ENCODE assay signal across 21 cellular contexts in the genomic region with DNA sequence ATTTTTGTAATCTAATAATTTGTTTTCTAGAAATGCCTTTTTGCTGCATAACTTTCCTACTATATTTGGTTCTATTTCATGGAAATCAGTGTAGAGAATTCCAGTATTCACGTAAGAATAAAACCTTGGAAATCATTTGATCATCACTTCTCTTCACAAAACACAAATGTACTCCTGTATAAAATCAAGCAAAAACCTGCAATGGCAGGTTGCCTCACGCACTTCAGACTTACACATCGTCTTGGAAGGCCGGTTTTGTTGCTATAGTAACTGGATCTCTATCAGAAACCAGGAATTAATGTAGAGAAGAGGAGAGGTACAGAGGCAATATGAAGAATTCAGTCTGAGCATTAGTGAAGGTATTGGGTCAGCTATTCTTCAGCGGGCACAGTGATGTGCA.
DNase-seq lines count a peak whose midpoint lies in the region; ATAC-seq, FAIRE-seq and TF ChIP-seq lines count a peak whose summit lies in the region.
"Had no signal": no experiment of that assay in that cellular context is flagged by ENCODE, and none has a peak within 500 bp of the region (broad histone marks: within the 10 kb centered on the region; RNA-seq: fewer than 3 reads in every experiment).

No MANE protein-coding gene starts in this region.

- 2% methylated on average over 5 of the region's 5 CpGs for WGBS in HepG2 (ENCODE audit: low lambda C conversion rate)
- 85% methylated on average over 5 of the region's 5 CpGs for WGBS in right lobe of liver (ENCODE audit: insufficient coverage, low coverage, low lambda C conversion rate, missing lambda C conversion rate)

- H2AFZ ChIP-seq in HepG2 (ENCODE audit: low read length): no peak overlapping the region

- no peak for TF ChIP-seq EP300 in HepG2 (IDR thresholded peaks at IDR 0.05; ENCODE audit: low read depth in 2 of 2, low read length in 2 of 2)
- no peak for TF ChIP-seq EP300 in HepG2 (CRISPR knock-in tag; IDR thresholded peaks at IDR 0.05; ENCODE audit: borderline replicate concordance)

- FAIRE-seq in HepG2 (lab: Jason Lieb, UNC): peak; percentile 30
- FAIRE-seq: A204.1 had no signal

- no peaks in the 10 kb centered on the region for H4K20me1 ChIP-seq in HepG2 (ENCODE audit: insufficient read depth, low read length)

- no peak overlapping the region for H3K4me3 ChIP-seq in HepG2 (replicated peaks in 1 of 3; ENCODE audit: insufficient read depth in 1 of 3, low read depth in 2 of 3, low read length in 3 of 3)
- H3K4me3 ChIP-seq in right lobe of liver: no peak overlapping the region
- no peak overlapping the region for H3K4me3 ChIP-seq in epithelial cell of esophagus (ENCODE audit: low read length)

- H3K9me3 ChIP-seq in HepG2 (ENCODE audit: low read length): no peaks in the 10 kb centered on the region
- no peaks in the 10 kb centered on the region for H3K9me3 ChIP-seq in right lobe of liver
- H3K9me3 ChIP-seq: BE2C had no signal

- no peak for TF ChIP-seq RAD21 in HepG2 (CRISPR knock-in tag; IDR thresholded peaks at IDR 0.05)

- TF ChIP-seq CTCF in HepG2 (CRISPR knock-in tag; IDR thresholded peaks at IDR 0.05): no peak
- TF ChIP-seq CTCF in right lobe of liver (IDR thresholded peaks at IDR 0.05): no peak
- no peak for TF ChIP-seq CTCF in epithelial cell of esophagus (IDR thresholded peaks at IDR 0.05; ENCODE audit: insufficient read depth, low read depth, low read length, missing control alignments)

- H3K9ac ChIP-seq in HepG2 (ENCODE audit: insufficient read depth, low read depth, low read length): no peak overlapping the region

- H3K36me3 ChIP-seq in HepG2 (replicated peaks in 1 of 2; ENCODE audit: control insufficient read depth in 1 of 2, insufficient read depth in 2 of 2, low read length in 2 of 2) (no peaks in the 10 kb centered on the region), right lobe of liver (no peaks in the 10 kb centered on the region)
- H3K36me3 ChIP-seq: BE2C had no signal

- H3K79me2 ChIP-seq in HepG2 (ENCODE audit: insufficient read depth, low read length): no peaks in the 10 kb centered on the region

- no peak for DNase-seq in HepG2 (ENCODE audit: low spot score)
- no peak for DNase-seq in right lobe of liver
- peak; percentile 79 for DNase-seq in epithelial cell of esophagus (ENCODE audit: low read depth)
- DNase-seq in left kidney (ENCODE audit: low read depth, low spot score): peak; percentile 22
- no peak for DNase-seq in NCI-H1694 treated with DMSO at 0.1 percent for 48 hours (lab: John Stamatoyannopoulos, UW)
- DNase-seq in hippocampal formation (lab: John Stamatoyannopoulos, UW): no peak
- DNase-seq: ACHN; BE2C; C1 segment of cervical spinal cord; CD4-positive, CD25-positive, alpha-beta regulatory T cell; CD8-positive, alpha-beta memory T cell; COR-L47; DMS 273 treated with DMSO at 0.1 percent for 48 hours; DMS79; GDM1; GOT3; H7; HFFc6 had no signal

- H3K27me3 ChIP-seq in HepG2 (ENCODE audit: control insufficient read depth in 1 of 2, insufficient read depth in 2 of 2, low read length in 2 of 2): no peaks in the 10 kb centered on the region
- no peaks in the 10 kb centered on the region for H3K27me3 ChIP-seq in right lobe of liver
- H3K27me3 ChIP-seq: BE2C had no signal

- ATAC-seq in HepG2 (no peak), right lobe of liver (no peak), HG03571 (IDR thresholded peaks at IDR 0.05; ENCODE audit: unreplicated experiment) (no peak)
- ATAC-seq: HCT116 had no signal

- H3K4me2 ChIP-seq in HepG2 (ENCODE audit: low read depth, low read length): no peak overlapping the region

- H3K27ac ChIP-seq in HepG2 (ENCODE audit: extremely low read length, insufficient read depth, low read length) (no peak overlapping the region), right lobe of liver (no peak overlapping the region)

- POLR2A ChIA-PET in HepG2 (lab: Yijun Ruan, JAX): no interaction called here

- no peak for TF ChIP-seq POLR2A in HepG2 (IDR thresholded peaks at IDR 0.05; ENCODE audit: insufficient read depth in 1 of 2, low read depth in 2 of 2, low read length in 2 of 2)
- TF ChIP-seq POLR2A in right lobe of liver (IDR thresholded peaks at IDR 0.05): no peak

- H3K4me1 ChIP-seq in HepG2 (ENCODE audit: insufficient read depth, low read length) (no peaks in the 10 kb centered on the region), right lobe of liver (no peaks in the 10 kb centered on the region)
- H3K4me1 ChIP-seq: BE2C had no signal

- CTCF ChIA-PET in HepG2 (lab: Yijun Ruan, JAX; ENCODE audit: low intra/inter-chr PET ratio, low total read pairs): no interaction called here

- intact Hi-C loops in HepG2 (cut with micrococcal nuclease; ENCODE audit: unreplicated experiment): no loop called here
- intact Hi-C loops in right lobe of liver (cut with DNase I): no loop called here

- BruUV-seq in HepG2 (replicated peaks; lab: Mats Ljungman, UMichigan): no TSS peak

- in situ Hi-C loops in HepG2 (cut with HindIII; ENCODE audit: extremely low pct_ligation_motif_present, low pct_unique_long_range_greater_than_20kb): no loop called here

TF ChIP-seq in HepG2, 621 proteins besides CTCF, POLR2A, EP300 and RAD21 (continues in another document):
- TF ChIP-seq KLF12 (CRISPR knock-in tag; IDR thresholded peaks at IDR 0.05; ENCODE audit: borderline replicate concordance) (no peak), ARNT2 (CRISPR knock-in tag; IDR thresholded peaks at IDR 0.05; ENCODE audit: low read depth) (no peak), ZNF747 (CRISPR knock-in tag; IDR thresholded peaks at IDR 0.05; ENCODE audit: borderline replicate concordance) (no peak), NR1H2 (CRISPR knock-in tag; IDR thresholded peaks at IDR 0.05; ENCODE audit: borderline replicate concordance, low read depth) (no peak), ZNF768 (CRISPR knock-in tag; IDR thresholded peaks at IDR 0.05) (no peak), ATF7 (IDR thresholded peaks at IDR 0.05) (no peak), ATF7 (CRISPR knock-in tag; IDR thresholded peaks at IDR 0.05) (no peak), ZNF720 (CRISPR knock-in tag; IDR thresholded peaks at IDR 0.05) (no peak), CBX1 (IDR thresholded peaks at IDR 0.05; ENCODE audit: low read depth) (no peak), REXO4 (CRISPR knock-in tag; IDR thresholded peaks at IDR 0.05; ENCODE audit: borderline replicate concordance) (no peak), POLR2AphosphoS5 (IDR thresholded peaks at IDR 0.05; ENCODE audit: low read depth, low read length) (no peak), ZNF772 (CRISPR knock-in tag; IDR thresholded peaks at IDR 0.05) (no peak)
- TF ChIP-seq, protein P1, sequence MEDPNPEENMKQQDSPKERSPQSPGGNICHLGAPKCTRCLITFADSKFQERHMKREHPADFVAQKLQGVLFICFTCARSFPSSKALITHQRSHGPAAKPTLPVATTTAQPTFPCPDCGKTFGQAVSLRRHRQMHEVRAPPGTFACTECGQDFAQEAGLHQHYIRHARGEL (CRISPR knock-in tag; IDR thresholded peaks at IDR 0.05): no peak
- TF ChIP-seq, protein P2, sequence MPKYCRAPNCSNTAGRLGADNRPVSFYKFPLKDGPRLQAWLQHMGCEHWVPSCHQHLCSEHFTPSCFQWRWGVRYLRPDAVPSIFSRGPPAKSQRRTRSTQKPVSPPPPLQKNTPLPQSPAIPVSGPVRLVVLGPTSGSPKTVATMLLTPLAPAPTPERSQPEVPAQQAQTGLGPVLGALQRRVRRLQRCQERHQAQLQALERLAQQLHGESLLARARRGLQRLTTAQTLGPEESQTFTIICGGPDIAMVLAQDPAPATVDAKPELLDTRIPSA (CRISPR knock-in tag; IDR thresholded peaks at IDR 0.05; ENCODE audit: borderline replicate concordance): no peak
- TF ChIP-seq, protein P3, sequence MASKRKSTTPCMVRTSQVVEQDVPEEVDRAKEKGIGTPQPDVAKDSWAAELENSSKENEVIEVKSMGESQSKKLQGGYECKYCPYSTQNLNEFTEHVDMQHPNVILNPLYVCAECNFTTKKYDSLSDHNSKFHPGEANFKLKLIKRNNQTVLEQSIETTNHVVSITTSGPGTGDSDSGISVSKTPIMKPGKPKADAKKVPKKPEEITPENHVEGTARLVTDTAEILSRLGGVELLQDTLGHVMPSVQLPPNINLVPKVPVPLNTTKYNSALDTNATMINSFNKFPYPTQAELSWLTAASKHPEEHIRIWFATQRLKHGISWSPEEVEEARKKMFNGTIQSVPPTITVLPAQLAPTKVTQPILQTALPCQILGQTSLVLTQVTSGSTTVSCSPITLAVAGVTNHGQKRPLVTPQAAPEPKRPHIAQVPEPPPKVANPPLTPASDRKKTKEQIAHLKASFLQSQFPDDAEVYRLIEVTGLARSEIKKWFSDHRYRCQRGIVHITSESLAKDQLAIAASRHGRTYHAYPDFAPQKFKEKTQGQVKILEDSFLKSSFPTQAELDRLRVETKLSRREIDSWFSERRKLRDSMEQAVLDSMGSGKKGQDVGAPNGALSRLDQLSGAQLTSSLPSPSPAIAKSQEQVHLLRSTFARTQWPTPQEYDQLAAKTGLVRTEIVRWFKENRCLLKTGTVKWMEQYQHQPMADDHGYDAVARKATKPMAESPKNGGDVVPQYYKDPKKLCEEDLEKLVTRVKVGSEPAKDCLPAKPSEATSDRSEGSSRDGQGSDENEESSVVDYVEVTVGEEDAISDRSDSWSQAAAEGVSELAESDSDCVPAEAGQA (IDR thresholded peaks at IDR 0.05; ENCODE audit: low read depth): no peak
- TF ChIP-seq, protein P3 (CRISPR knock-in tag; IDR thresholded peaks at IDR 0.05; ENCODE audit: borderline replicate concordance): no peak

Comparison
In these comparisons a context has a peak if more than half of its experiments do, and no peak if none do; other contexts are left out.
1. DNase-seq: peak in epithelial cell of esophagus (single experiment) and left kidney (single experiment); none in HepG2 (single experiment), right lobe of liver (0 of 3), NCI-H1694 treated with DMSO at 0.1 percent for 48 hours (single experiment) and hippocampal formation (0 of 2).